Comparison of ENCODE assay signal across 8 cellular contexts in genomic region chr7:75878769-75879596, GRCh38. TPM values are rescaled to one million over a fixed set of nuclear protein-coding genes. Genes with fewer than 3 reads are reported as not detected.
DNase-seq lines count a peak whose midpoint lies in the region; ATAC-seq, FAIRE-seq and TF ChIP-seq lines count a peak whose summit lies in the region.

TSS of gene RHBDD2 (plus strand) at chr7:75879034. CDS start at chr7:75879083, 49 bp downstream.

- H3K4me1 Mint-ChIP-seq in WTC11 = peaks cover 34% of the 10 kb centered on the region

- under 1% methylated on average over 41 of the region's 64 CpGs for WGBS in smooth muscle cell (ENCODE audit: low lambda C conversion rate)

- ATAC-seq in HG03196 (IDR thresholded peaks at IDR 0.05; ENCODE audit: unreplicated experiment) = peak; percentile 90
- peak; percentile 90 for ATAC-seq in WTC11

- POLR2A ChIA-PET in AG04450 (lab: Yijun Ruan, JAX) (interaction anchor here (0.6 to 1.0 kb wide), 2 partner anchors 11 to 291 kb away, joined by 3 read pairs; no protein-coding TSS in a partner anchor), WTC11 (lab: Charles Lee) (interaction anchor here (1.0 kb wide), 1 partner anchor 14 kb away, joined by 3 read pairs; no protein-coding TSS in a partner anchor)

- no peaks in the 10 kb centered on the region; the same call in 1 of the 2 replicates for H3K9me3 ChIP-seq in AG04450 (ENCODE audit: control insufficient read depth, insufficient read depth, low read length)
- no peaks in the 10 kb centered on the region for H3K9me3 ChIP-seq in smooth muscle cell (replicated peaks; ENCODE audit: low read depth)

- peak within 1 kb of the TSS; percentile 90 for H3K4me3 Mint-ChIP-seq in WTC11

- H3K4me3 ChIP-seq in AG04450 (ENCODE audit: low read depth, low read length) = peak within 1 kb of the TSS; percentile 97
- peak within 1 kb of the TSS; percentile 73 for H3K4me3 ChIP-seq in bronchial epithelial cell (ENCODE audit: low read depth, low read length)
- H3K4me3 ChIP-seq in smooth muscle cell = peak within 1 kb of the TSS; percentile 92

- H3K36me3 ChIP-seq in bronchial epithelial cell (ENCODE audit: control insufficient read depth, insufficient read depth, low read length) (peaks cover 21% of the 10 kb centered on the region), smooth muscle cell (ENCODE audit: low read depth) (no peaks in the 10 kb centered on the region)

- H4K20me1 ChIP-seq in smooth muscle cell (ENCODE audit: low read depth) = peaks cover 6% of the 10 kb centered on the region

- TF ChIP-seq CTCF in AG04450 (IDR thresholded peaks at IDR 0.05; ENCODE audit: low read depth, low read length) = 0 out of 2 replicates have a peak, but pooled peaks have one; percentile 6
- TF ChIP-seq CTCF in WTC11 (IDR thresholded peaks at IDR 0.05) = no peak
- peak; percentile 18 for TF ChIP-seq CTCF in bronchial epithelial cell (IDR thresholded peaks at IDR 0.05; ENCODE audit: insufficient read depth, low read length, severe bottlenecking)
- no peak for TF ChIP-seq CTCF in smooth muscle cell (IDR thresholded peaks at IDR 0.05; ENCODE audit: borderline replicate concordance, insufficient read depth, poor library complexity, severe bottlenecking)

- peak within 1 kb of the TSS; percentile 90 for H3K27ac Mint-ChIP-seq in WTC11

- in situ Hi-C loops in GM18951 (cut with MboI; ENCODE audit: low sequenced_read_pairs, unreplicated experiment) = no loop called here

- DNase-seq in AG04450 (ENCODE audit: low read depth, low spot score) (peak; percentile 67), NCI-H226 (peak; percentile 79), WTC11 (ENCODE audit: low spot score) (peak; percentile 97), bronchial epithelial cell (ENCODE audit: low read depth) (peak; percentile 76), iPS-NIHi11 (ENCODE audit: low spot score) (peak; percentile 99), smooth muscle cell (lab: John Stamatoyannopoulos, UW; ENCODE audit: unreplicated experiment) (peak; percentile 92)

- H3K27ac ChIP-seq in AG04450 (ENCODE audit: low read depth, low read length) (peak within 1 kb of the TSS; percentile 61), smooth muscle cell (ENCODE audit: low read depth) (peak within 1 kb of the TSS; percentile 10)

- H3K79me2 ChIP-seq in smooth muscle cell (ENCODE audit: low read depth) = peaks cover 21% of the 10 kb centered on the region

- no peaks in the 10 kb centered on the region for H3K9me3 Mint-ChIP-seq in WTC11

- H3F3A ChIP-seq in smooth muscle cell (ENCODE audit: low read depth) = no peaks in the 10 kb centered on the region

- H3K36me3 Mint-ChIP-seq in WTC11 = peaks cover 32% of the 10 kb centered on the region

- no peak for FAIRE-seq in bronchial epithelial cell (lab: Jason Lieb, UNC)

- CTCF ChIA-PET in AG04450 (lab: Charles Lee) (interaction anchor here (0.6 to 1.4 kb wide), 4 partner anchors 13 to 413 kb away, joined by 3 to 7 read pairs (median 4); no protein-coding TSS in a partner anchor), WTC11 (lab: Charles Lee) (interaction anchor here (0.7 to 1.3 kb wide), 4 partner anchors 12 to 157 kb away, joined by 3 to 12 read pairs (median 6); no protein-coding TSS in a partner anchor)

- peak; percentile 94 for TF ChIP-seq POLR2A in GM18951 (IDR thresholded peaks at IDR 0.05; ENCODE audit: extremely low read depth, insufficient read depth, insufficient read length)

- peak within 1 kb of the TSS; percentile 86 for H3K9ac ChIP-seq in smooth muscle cell (ENCODE audit: low read depth)

- H3K4me2 ChIP-seq in smooth muscle cell = peak within 1 kb of the TSS; percentile 96

- H3K27me3 ChIP-seq in AG04450 (ENCODE audit: control insufficient read depth, insufficient read depth, low read length) (no peaks in the 10 kb centered on the region), bronchial epithelial cell (ENCODE audit: control insufficient read depth, insufficient read depth, low read length) (no peaks in the 10 kb centered on the region), smooth muscle cell (ENCODE audit: low read depth) (no peaks in the 10 kb centered on the region)

- peaks cover 22% of the 10 kb centered on the region for H3K4me1 ChIP-seq in smooth muscle cell (ENCODE audit: low read depth)

- H3K27me3 Mint-ChIP-seq in WTC11 (ENCODE audit: low read depth) = no peaks in the 10 kb centered on the region

- H2AFZ ChIP-seq in smooth muscle cell (ENCODE audit: low read depth) = peak within 1 kb of the TSS; percentile 95

TF ChIP-seq in WTC11, 78 proteins besides CTCF, POLR2A, EP300 and RAD21 (continues in another document):
- TF ChIP-seq ATF6 (CRISPR knock-in tag; IDR thresholded peaks at IDR 0.05) (no peak), HMGXB4 (CRISPR knock-in tag; IDR thresholded peaks at IDR 0.05) (peak; percentile 63; the same call in 1 of the 2 replicates), ZNF512 (CRISPR knock-in tag; IDR thresholded peaks at IDR 0.05; ENCODE audit: borderline replicate concordance) (no peak), TEAD4 (CRISPR knock-in tag; IDR thresholded peaks at IDR 0.05) (no peak), ZNF317 (CRISPR knock-in tag; IDR thresholded peaks at IDR 0.05; ENCODE audit: borderline replicate concordance, low read depth) (no peak), NR1H2 (CRISPR knock-in tag; IDR thresholded peaks at IDR 0.05) (no peak), CDX4 (CRISPR knock-in tag; IDR thresholded peaks at IDR 0.05; ENCODE audit: borderline replicate concordance) (no peak), ZNF396 (CRISPR knock-in tag; IDR thresholded peaks at IDR 0.05; ENCODE audit: borderline replicate concordance) (no peak), ZNF425 (CRISPR knock-in tag; conservative IDR thresholded peaks at IDR 0.05) (no peak)

RNA-seq across cellular contexts. Expression of gene RHBDD2, which starts in this region (rescaled TPM):
- polyA plus RNA-seq in AG04450 (2011; rRNA removed) (34.9 and 50.0 TPM in 2 replicates), smooth muscle cell (97.6 and 105 TPM in 2 replicates)
- 34.2 and 38.4 TPM in 2 replicates for polyA minus RNA-seq in AG04450 (2011; rRNA and poly(A)+ RNA removed)
- total RNA-seq in WTC11 (2021) (31.4 to 35.5 TPM (median 34.3 TPM) in 3 replicates), bronchial epithelial cell (10.8 and 17.4 TPM in 2 replicates), smooth muscle cell (36.6 and 43.9 TPM in 2 replicates)

Comparison
In these comparisons a context has a peak if more than half of its experiments do, and no peak if none do; other contexts are left out.
1. Peak in every context shown above with its lines: DNase-seq, ATAC-seq, H3K4me3 ChIP-seq and H3K27ac ChIP-seq.
2. CTCF ChIP-seq: peak in AG04450 (single experiment) and bronchial epithelial cell (single experiment); none in WTC11 (single experiment) and smooth muscle cell (single experiment).